25 cellular contexts compared by ENCODE assay signal in the genomic region with DNA sequence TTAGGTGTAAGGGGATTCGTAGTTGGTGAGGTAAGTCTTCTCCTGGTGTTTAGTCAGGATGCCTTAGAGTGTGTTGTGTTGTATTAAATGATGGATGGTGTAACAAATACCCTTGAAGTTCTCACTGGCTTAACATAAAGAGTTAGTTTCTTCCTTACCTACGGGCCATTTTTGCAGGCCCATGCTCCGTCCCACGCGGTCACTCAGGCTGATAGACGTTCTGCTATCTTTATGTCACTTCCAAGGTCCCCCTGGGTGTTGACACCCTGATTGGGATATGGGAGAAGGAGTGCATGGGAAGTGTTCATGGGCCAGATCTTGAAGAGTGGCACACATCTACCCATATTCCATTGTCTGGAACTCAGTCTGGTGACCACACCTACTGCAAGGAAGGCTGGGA.
DNase-seq lines count a peak whose midpoint lies in the region; ATAC-seq and TF ChIP-seq lines count a peak whose summit lies in the region.
"Had no signal": no experiment of that assay in that cellular context is flagged by ENCODE, and none has a peak within 500 bp of the region (broad histone marks: within the 10 kb centered on the region; RNA-seq: fewer than 3 reads in every experiment).

No MANE protein-coding gene starts in this region.

- no peak for DNase-seq in natural killer cell treated with Interleukin-12 subunit alpha and Interleukin-12 subunit beta and Interleukin-15 and Interleukin-18, amount 100 ng/mL, for 72 hours (ENCODE audit: low spot score)
- DNase-seq in natural killer cell = no peak
- DNase-seq in endothelial cell (ENCODE audit: low spot score) = no peak
- peak; percentile 21 for DNase-seq in left kidney (ENCODE audit: low read depth, low spot score)
- no peak for DNase-seq in T-helper 2 cell
- DNase-seq in tibial artery = no peak
- DNase-seq: 8988T; ACHN; BE2C; C1 segment of cervical spinal cord; CD4-positive, alpha-beta memory T cell; CD4-positive, CD25-positive, alpha-beta regulatory T cell; CD8-positive, alpha-beta memory T cell; COR-L47; DMS 273 treated with DMSO at 0.1 percent for 48 hours; DMS153; DMS53; DMS79; DND-41; EL; GDM1 had no signal

- no peaks in the 10 kb centered on the region for H4K20me1 ChIP-seq in BLaER1 treated with 17β-estradiol and CSF1 and Interleukin-3, amounts not matched to agents 10 nM and 100 nM

- no peaks in the 10 kb centered on the region for H3K9me3 Mint-ChIP-seq in natural killer cell treated with Interleukin-12 subunit alpha and Interleukin-12 subunit beta and Interleukin-15 and Interleukin-18, amount 100 ng/mL, for 72 hours
- H3K9me3 Mint-ChIP-seq in natural killer cell (no peaks in the 10 kb centered on the region), endothelial cell (ENCODE audit: unreplicated experiment) (no peaks in the 10 kb centered on the region)
- H3K9me3 Mint-ChIP-seq: CD14-positive monocyte; CD4-positive, alpha-beta memory T cell; CD4-positive, CD25-positive, alpha-beta regulatory T cell; CD8-positive, alpha-beta memory T cell had no signal

- no peaks in the 10 kb centered on the region for H3K27me3 ChIP-seq in BLaER1 treated with 17β-estradiol and CSF1 and Interleukin-3, amounts not matched to agents 10 nM and 100 nM
- H3K27me3 ChIP-seq in tibial artery = peaks cover 0 to 6% of the 10 kb centered on the region in 2 donors
- H3K27me3 ChIP-seq: BE2C had no signal

- TF ChIP-seq CTCF in natural killer cell (IDR thresholded peaks at IDR 0.05) (no peak), endothelial cell (IDR thresholded peaks at IDR 0.05; ENCODE audit: unreplicated experiment) (no peak), tibial artery (IDR thresholded peaks at IDR 0.05) (no peak)

- H3K4me3 Mint-ChIP-seq in natural killer cell treated with Interleukin-12 subunit alpha and Interleukin-12 subunit beta and Interleukin-15 and Interleukin-18, amount 100 ng/mL, for 72 hours = peak overlapping the region; percentile 19
- H3K4me3 Mint-ChIP-seq in natural killer cell (no peak overlapping the region), endothelial cell (ENCODE audit: unreplicated experiment) (no peak overlapping the region)
- H3K4me3 Mint-ChIP-seq: CD14-positive monocyte; CD4-positive, alpha-beta memory T cell; CD4-positive, CD25-positive, alpha-beta regulatory T cell; CD8-positive, alpha-beta memory T cell had no signal

- no peaks in the 10 kb centered on the region; a peak in 2 of 22 replicates for H3K9me3 ChIP-seq in BLaER1 treated with 17β-estradiol and CSF1 and Interleukin-3, amounts not matched to agents 10 nM and 100 nM (replicated peaks in 1 of 11)
- no peaks in the 10 kb centered on the region for H3K9me3 ChIP-seq in tibial artery
- H3K9me3 ChIP-seq: BE2C had no signal

- peaks cover under 1% of the 10 kb centered on the region for H3K36me3 Mint-ChIP-seq in natural killer cell treated with Interleukin-12 subunit alpha and Interleukin-12 subunit beta and Interleukin-15 and Interleukin-18, amount 100 ng/mL, for 72 hours
- H3K36me3 Mint-ChIP-seq in natural killer cell = no peaks in the 10 kb centered on the region
- no peaks in the 10 kb centered on the region for H3K36me3 Mint-ChIP-seq in endothelial cell (ENCODE audit: low read depth, unreplicated experiment)
- H3K36me3 Mint-ChIP-seq: CD14-positive monocyte; CD4-positive, alpha-beta memory T cell; CD4-positive, CD25-positive, alpha-beta regulatory T cell; CD8-positive, alpha-beta memory T cell had no signal

- intact Hi-C loops in natural killer cell (cut with micrococcal nuclease) = no loop called here
- intact Hi-C loops in tibial artery (cut with DNase I; ENCODE audit: low total_unique reads) = loop anchor here (5.0 to 10.0 kb wide), 3 partner anchors 125 to 397 kb away; no protein-coding TSS in a partner anchor

- peak overlapping the region; percentile 68 to 93 (median 79) for H3K4me2 ChIP-seq in BLaER1 treated with 17β-estradiol and CSF1 and Interleukin-3, amounts not matched to agents 10 nM and 100 nM

- peaks cover 3 to 25% of the 10 kb centered on the region in 2 donors for H3K4me1 Mint-ChIP-seq in natural killer cell treated with Interleukin-12 subunit alpha and Interleukin-12 subunit beta and Interleukin-15 and Interleukin-18, amount 100 ng/mL, for 72 hours (ENCODE audit: low read depth in 2 of 2)
- H3K4me1 Mint-ChIP-seq in natural killer cell (no peaks in the 10 kb centered on the region), endothelial cell (ENCODE audit: unreplicated experiment) (peaks cover 72% of the 10 kb centered on the region)

- peak overlapping the region; percentile 13 to 72 for H3K27ac Mint-ChIP-seq in natural killer cell treated with Interleukin-12 subunit alpha and Interleukin-12 subunit beta and Interleukin-15 and Interleukin-18, amount 100 ng/mL, for 72 hours
- H3K27ac Mint-ChIP-seq in natural killer cell (no peak overlapping the region), endothelial cell (ENCODE audit: unreplicated experiment) (peak overlapping the region; percentile 65)
- H3K27ac Mint-ChIP-seq: CD14-positive monocyte; CD4-positive, alpha-beta memory T cell; CD4-positive, CD25-positive, alpha-beta regulatory T cell; CD8-positive, alpha-beta memory T cell had no signal

- no peaks in the 10 kb centered on the region for H3K36me3 ChIP-seq in BLaER1 treated with 17β-estradiol and CSF1 and Interleukin-3, amounts not matched to agents 10 nM and 100 nM
- H3K36me3 ChIP-seq in tibial artery = no peaks in the 10 kb centered on the region
- H3K36me3 ChIP-seq: BE2C had no signal

- peak overlapping the region in 8 of 11 experiments; percentile 42 to 61 (median 56); a peak in 13 of 22 replicates for H3K27ac ChIP-seq in BLaER1 treated with 17β-estradiol and CSF1 and Interleukin-3, amounts not matched to agents 10 nM and 100 nM
- no peak overlapping the region for H3K27ac ChIP-seq in tibial artery

- peak in 1 of 2 donors; percentile 4 for ATAC-seq in natural killer cell treated with Interleukin-12 subunit alpha and Interleukin-12 subunit beta and Interleukin-15 and Interleukin-18, amount 100 ng/mL, for 72 hours
- no peak for ATAC-seq in natural killer cell
- no peak for ATAC-seq in HG03571 (IDR thresholded peaks at IDR 0.05; ENCODE audit: unreplicated experiment)
- ATAC-seq: GM12878 had no signal

- no peak overlapping the region; a peak in 1 of 22 replicates for H3K9ac ChIP-seq in BLaER1 treated with 17β-estradiol and CSF1 and Interleukin-3, amounts not matched to agents 10 nM and 100 nM

- H3K27me3 Mint-ChIP-seq in natural killer cell treated with Interleukin-12 subunit alpha and Interleukin-12 subunit beta and Interleukin-15 and Interleukin-18, amount 100 ng/mL, for 72 hours = peaks cover 15 to 47% of the 10 kb centered on the region in 2 donors
- H3K27me3 Mint-ChIP-seq in natural killer cell (ENCODE audit: low read depth in 2 of 2) (peaks cover 13 to 35% of the 10 kb centered on the region in 2 donors), endothelial cell (ENCODE audit: unreplicated experiment) (no peaks in the 10 kb centered on the region)

- peaks cover 20 to 73% (median 59%) of the 10 kb centered on the region in 10 experiments for H3K4me1 ChIP-seq in BLaER1 treated with 17β-estradiol and CSF1 and Interleukin-3, amounts not matched to agents 10 nM and 100 nM
- H3K4me1 ChIP-seq in tibial artery = no peaks in the 10 kb centered on the region
- H3K4me1 ChIP-seq: BE2C had no signal

- no peak overlapping the region for H3K4me3 ChIP-seq in BLaER1 treated with 17β-estradiol and CSF1 and Interleukin-3, amounts not matched to agents 10 nM and 100 nM
- H3K4me3 ChIP-seq in tibial artery = no peak overlapping the region
- H3K4me3 ChIP-seq: GM12878 had no signal

Comparison
In these comparisons a context has a peak if more than half of its experiments do, and no peak if none do; other contexts are left out.
1. H3K27ac Mint-ChIP-seq: peak in natural killer cell treated with Interleukin-12 subunit alpha and Interleukin-12 subunit beta and Interleukin-15 and Interleukin-18, amount 100 ng/mL, for 72 hours (2 of 2) and endothelial cell (single experiment); none in natural killer cell (0 of 2).
2. H3K27ac ChIP-seq: peak in BLaER1 treated with 17β-estradiol and CSF1 and Interleukin-3, amounts not matched to agents 10 nM and 100 nM (8 of 11); none in tibial artery (0 of 2).